Comparison of ENCODE assay signal across 23 cellular contexts in the genomic region with DNA sequence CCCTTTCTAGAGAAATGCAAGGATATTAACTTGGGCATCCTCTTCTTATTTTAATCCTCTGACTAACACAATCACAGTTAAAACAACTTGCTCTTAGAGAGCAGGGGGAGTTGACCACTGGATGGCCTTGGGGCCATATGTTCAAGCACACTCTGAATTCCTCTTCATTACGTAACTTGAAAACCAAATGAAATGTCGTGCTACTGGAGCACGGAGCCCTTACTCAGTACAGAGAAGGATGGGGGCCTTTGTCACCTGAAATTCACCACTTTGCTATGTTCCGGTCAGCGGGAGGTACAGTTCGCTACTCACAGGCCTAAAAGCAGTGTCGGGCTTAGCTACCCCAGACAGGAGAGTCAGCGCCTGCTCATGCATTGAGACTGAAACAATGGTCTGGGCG. TPM values are rescaled to one million over a fixed set of nuclear protein-coding genes. Genes with fewer than 3 reads are reported as not detected.
A peak's percentile ranks its signal among the peaks of the same experiment; 100 is the strongest.
DNase-seq lines count a peak whose midpoint lies in the region; ATAC-seq and TF ChIP-seq lines count a peak whose summit lies in the region.
"Had no signal": no experiment of that assay in that cellular context is flagged by ENCODE, and none has a peak within 500 bp of the region (broad histone marks: within the 10 kb centered on the region; RNA-seq: fewer than 3 reads in every experiment).

No MANE protein-coding gene starts in this region.

- no peaks in the 10 kb centered on the region for H3K9me3 Mint-ChIP-seq in activated T-helper 1 cell treated with anti-CD3 and anti-CD28 coated beads, Interleukin-12 subunit alpha, Interleukin-12 subunit beta, Interleukin-2, Interleukin-4 antibody, amounts not matched to agents 30 ng/mL and 10 ng/mL and 1 ng/mL, durations not matched to agents 14 hours and 24 hours and 36 hours
- H3K9me3 Mint-ChIP-seq: IgD-negative memory B cell, type B pancreatic cell had no signal

- no peak overlapping the region for H3K4me2 ChIP-seq in fibroblast of lung (ENCODE audit: extremely low read depth, insufficient read depth, low read length)
- H3K4me2 ChIP-seq: hepatocyte had no signal

- no peak overlapping the region for H3K4me3 ChIP-seq in fibroblast of lung (replicated peaks in 1 of 4; ENCODE audit: control extremely low read depth in 1 of 4, insufficient read depth in 1 of 4, low read depth in 3 of 4, low read length in 4 of 4)
- H3K4me3 ChIP-seq in gastroesophageal sphincter, result no peak overlapping the region
- no peak overlapping the region for H3K4me3 ChIP-seq in right atrium auricular region
- H3K4me3 ChIP-seq: dorsolateral prefrontal cortex, esophagus muscularis mucosa, hepatocyte had no signal

- no peaks in the 10 kb centered on the region for H4K20me1 ChIP-seq in fibroblast of lung (ENCODE audit: control insufficient read depth, extremely low read depth, insufficient read depth, low read length)

- H3K4me1 ChIP-seq in fibroblast of lung (ENCODE audit: control insufficient read depth, extremely low read depth, insufficient read depth, low read length) (peaks cover 8% of the 10 kb centered on the region), gastroesophageal sphincter (peaks cover 2 to 39% (median 15%) of the 10 kb centered on the region in 3 donors), right atrium auricular region (peaks cover 0 to 18% of the 10 kb centered on the region in 2 donors)

- TF ChIP-seq EP300 in gastroesophageal sphincter (IDR thresholded peaks at IDR 0.05), result no peak

- intact Hi-C loops in activated T-helper 1 cell treated with anti-CD3 and anti-CD28 coated beads, Interleukin-12 subunit alpha, Interleukin-12 subunit beta, Interleukin-2, Interleukin-4 antibody, amounts not matched to agents 30 ng/mL and 10 ng/mL and 1 ng/mL, durations not matched to agents 14 hours and 24 hours and 36 hours (cut with micrococcal nuclease), result no loop called here

- DNase-seq in EL (peak; percentile 74), T1000 (lab: John Stamatoyannopoulos, UW) (peak; percentile 22), fibroblast of lung (ENCODE audit: low read depth in 2 of 2) (peak; percentile 46 to 82), non-pigmented ciliary epithelial cell (ENCODE audit: low read depth) (peak; percentile 87), right atrium auricular region (ENCODE audit: low spot score) (no peak)
- DNase-seq in activated T-helper 1 cell treated with anti-CD3 and anti-CD28 coated beads, Interleukin-12 subunit alpha, Interleukin-12 subunit beta, Interleukin-2, Interleukin-4 antibody, amounts not matched to agents 30 ng/mL and 10 ng/mL and 1 ng/mL, durations not matched to agents 14 hours and 24 hours and 36 hours (ENCODE audit: low spot score), result no peak
- DNase-seq: ACHN; CD4-positive, alpha-beta memory T cell; DMS79 treated with DMSO at 0.1 percent for 48 hours; dorsolateral prefrontal cortex; GOT3; left cardiac atrium; NCI-H1930; NCI-H510A; retina; stimulated activated naive CD8-positive, alpha-beta T cell treated with anti-CD3 and anti-CD28 coated beads, Interleukin-15, Interleukin-2, amounts not matched to agents 100 U/mL and 50 U/mL, for 24 hours had no signal

- no peaks in the 10 kb centered on the region for H3K4me1 Mint-ChIP-seq in activated T-helper 1 cell treated with anti-CD3 and anti-CD28 coated beads, Interleukin-12 subunit alpha, Interleukin-12 subunit beta, Interleukin-2, Interleukin-4 antibody, amounts not matched to agents 30 ng/mL and 10 ng/mL and 1 ng/mL, durations not matched to agents 14 hours and 24 hours and 36 hours (ENCODE audit: low read depth)

- no peak for ATAC-seq in gastroesophageal sphincter
- no peak for ATAC-seq in GM19397 (IDR thresholded peaks at IDR 0.05; ENCODE audit: unreplicated experiment)
- ATAC-seq: left cardiac atrium; stimulated activated naive CD8-positive, alpha-beta T cell treated with anti-CD3 and anti-CD28 coated beads, Interleukin-15, Interleukin-2, amounts not matched to agents 100 U/mL and 50 U/mL, for 24 hours had no signal

- no peak for TF ChIP-seq POLR2A in gastroesophageal sphincter (IDR thresholded peaks at IDR 0.05)

- H3K27ac Mint-ChIP-seq in activated T-helper 1 cell treated with anti-CD3 and anti-CD28 coated beads, Interleukin-12 subunit alpha, Interleukin-12 subunit beta, Interleukin-2, Interleukin-4 antibody, amounts not matched to agents 30 ng/mL and 10 ng/mL and 1 ng/mL, durations not matched to agents 14 hours and 24 hours and 36 hours, result no peak overlapping the region
- H3K27ac Mint-ChIP-seq: activated naive CD8-positive, alpha-beta T cell; CD4-positive, alpha-beta memory T cell; IgD-negative memory B cell; type B pancreatic cell had no signal

- WGBS in gastroesophageal sphincter (ENCODE audit: low coverage in 1 of 2), 2 donors, result 95% methylated on average over 7 of the region's 9 CpGs; no CpG with 5 or more reads in 1 of the 2 donors

- H3K4me3 Mint-ChIP-seq in activated T-helper 1 cell treated with anti-CD3 and anti-CD28 coated beads, Interleukin-12 subunit alpha, Interleukin-12 subunit beta, Interleukin-2, Interleukin-4 antibody, amounts not matched to agents 30 ng/mL and 10 ng/mL and 1 ng/mL, durations not matched to agents 14 hours and 24 hours and 36 hours, result no peak overlapping the region
- H3K4me3 Mint-ChIP-seq: activated naive CD8-positive, alpha-beta T cell; CD4-positive, alpha-beta memory T cell; IgD-negative memory B cell; type B pancreatic cell had no signal

- no peaks in the 10 kb centered on the region for H3K36me3 ChIP-seq in fibroblast of lung (ENCODE audit: control insufficient read depth, insufficient read depth, low read length)
- H3K36me3 ChIP-seq in gastroesophageal sphincter, result no peaks in the 10 kb centered on the region
- no peaks in the 10 kb centered on the region for H3K36me3 ChIP-seq in right atrium auricular region

- H3K27me3 Mint-ChIP-seq in activated T-helper 1 cell treated with anti-CD3 and anti-CD28 coated beads, Interleukin-12 subunit alpha, Interleukin-12 subunit beta, Interleukin-2, Interleukin-4 antibody, amounts not matched to agents 30 ng/mL and 10 ng/mL and 1 ng/mL, durations not matched to agents 14 hours and 24 hours and 36 hours (ENCODE audit: insufficient read depth), result no peaks in the 10 kb centered on the region
- H3K27me3 Mint-ChIP-seq: type B pancreatic cell had no signal

- no peak overlapping the region for H3K9ac ChIP-seq in fibroblast of lung (ENCODE audit: insufficient read depth, low read length)

- H2AFZ ChIP-seq in fibroblast of lung (ENCODE audit: low read length), result no peak overlapping the region
- H2AFZ ChIP-seq: hepatocyte had no signal

- H3K79me2 ChIP-seq in fibroblast of lung (ENCODE audit: control insufficient read depth, insufficient read depth, low read length), result peaks cover 1% of the 10 kb centered on the region

- TF ChIP-seq CTCF in fibroblast of lung (conservative IDR thresholded peaks at IDR 0.05 in 1 of 2, IDR thresholded peaks at IDR 0.05 in 1 of 2; ENCODE audit: low read depth in 1 of 2, low read length in 2 of 2) (no peak), gastroesophageal sphincter (IDR thresholded peaks at IDR 0.05) (no peak), right atrium auricular region (IDR thresholded peaks at IDR 0.05) (no peak)

- H3K27me3 ChIP-seq in fibroblast of lung (ENCODE audit: control insufficient read depth, insufficient read depth, low read length), result no peaks in the 10 kb centered on the region
- H3K27me3 ChIP-seq in gastroesophageal sphincter, result no peaks in the 10 kb centered on the region
- H3K27me3 ChIP-seq in right atrium auricular region, result no peaks in the 10 kb centered on the region
- H3K27me3 ChIP-seq: dorsolateral prefrontal cortex, esophagus muscularis mucosa, hepatocyte had no signal

- H3K36me3 Mint-ChIP-seq in activated T-helper 1 cell treated with anti-CD3 and anti-CD28 coated beads, Interleukin-12 subunit alpha, Interleukin-12 subunit beta, Interleukin-2, Interleukin-4 antibody, amounts not matched to agents 30 ng/mL and 10 ng/mL and 1 ng/mL, durations not matched to agents 14 hours and 24 hours and 36 hours (ENCODE audit: low read depth), result no peaks in the 10 kb centered on the region
- H3K36me3 Mint-ChIP-seq: activated naive CD8-positive, alpha-beta T cell; CD4-positive, alpha-beta memory T cell; IgD-negative memory B cell had no signal

- H3K27ac ChIP-seq in fibroblast of lung (ENCODE audit: insufficient read depth, low read length), result no peak overlapping the region
- H3K27ac ChIP-seq in gastroesophageal sphincter, result no peak overlapping the region
- no peak overlapping the region for H3K27ac ChIP-seq in right atrium auricular region
- H3K27ac ChIP-seq: dorsolateral prefrontal cortex, esophagus muscularis mucosa, hepatocyte had no signal

- H3K9me3 ChIP-seq in fibroblast of lung (ENCODE audit: control insufficient read depth, insufficient read depth, low read depth, low read length) (no peaks in the 10 kb centered on the region), gastroesophageal sphincter (no peaks in the 10 kb centered on the region), right atrium auricular region (no peaks in the 10 kb centered on the region)
- H3K9me3 ChIP-seq: esophagus muscularis mucosa had no signal

RNA-seq across cellular contexts. Expression of gene GLI3, which starts 39.6 kb away (rescaled TPM):
- total RNA-seq in fibroblast of lung (6.2 and 6.4 TPM in 2 replicates), gastroesophageal sphincter (10 to 100 TPM in 2 of 4 donors, 1 to 10 TPM in 2; 7.3 to 18.2 (median 12.6) TPM), right atrium auricular region (1 to 10 TPM; 1.5 to 2.0 TPM)
- 6.5 and 7.3 TPM in 2 replicates for polyA plus RNA-seq in fibroblast of lung
- polyA plus RNA-seq in fibroblast of lung (2012), result 7.7 and 10.4 TPM in 2 replicates
- 26.2 and 50.4 TPM in 2 replicates for polyA minus RNA-seq in fibroblast of lung (ENCODE audit: low replicate concordance)
- total RNA-seq in activated T-helper 1 cell treated with anti-CD3 and anti-CD28 coated beads, Interleukin-12 subunit alpha, Interleukin-12 subunit beta, Interleukin-2, Interleukin-4 antibody, amounts not matched to agents 30 ng/mL and 10 ng/mL and 1 ng/mL, durations not matched to agents 14 hours and 24 hours and 36 hours, result not detected in 2 replicates
- polyA plus RNA-seq: IgD-negative memory B cell had no signal

Comparison
In these comparisons a context has a peak if more than half of its experiments do, and no peak if none do; other contexts are left out.
1. DNase-seq: peak in EL (single experiment), T1000 (single experiment), fibroblast of lung (2 of 2) and non-pigmented ciliary epithelial cell (single experiment); none in activated T-helper 1 cell treated with anti-CD3 and anti-CD28 coated beads, Interleukin-12 subunit alpha, Interleukin-12 subunit beta, Interleukin-2, Interleukin-4 antibody, amounts not matched to agents 30 ng/mL and 10 ng/mL and 1 ng/mL, durations not matched to agents 14 hours and 24 hours and 36 hours (single experiment) and right atrium auricular region (single experiment).